9 cellular contexts compared by ENCODE assay signal in genomic region chr17:50943575-50943933, GRCh38.
A peak's percentile ranks its signal among the peaks of the same experiment; 100 is the strongest.
DNase-seq lines count a peak whose midpoint lies in the region; ATAC-seq, FAIRE-seq and TF ChIP-seq lines count a peak whose summit lies in the region.
"Had no signal": no experiment of that assay in that cellular context is flagged by ENCODE, and none has a peak within 500 bp of the region (broad histone marks: within the 10 kb centered on the region; RNA-seq: fewer than 3 reads in every experiment).

No MANE protein-coding gene starts in this region.

- H3K27ac ChIP-seq in Peyer's patch (peak overlapping the region; percentile 59 to 96 (median 90)), H1 (ENCODE audit: low read depth, low read length) (no peak overlapping the region), pancreas (peak overlapping the region; percentile 85 to 98 (median 95))

- TF ChIP-seq POLR2A in Peyer's patch (IDR thresholded peaks at IDR 0.05): peak in 1 of 2 donors; percentile 18
- TF ChIP-seq POLR2A in H1 (IDR thresholded peaks at IDR 0.05; ENCODE audit: control extremely low read depth in 1 of 2, low read depth in 2 of 2, low read length in 2 of 2): no peak

- H2BK15ac ChIP-seq in H1 (ENCODE audit: low read length): no peak overlapping the region

- ATAC-seq in pancreas (peak in 3 of 4 donors; percentile 3 to 10 (median 7)), HG03097 (IDR thresholded peaks at IDR 0.05; ENCODE audit: low FRiP score, unreplicated experiment) (no peak)

- TF ChIP-seq RAD21 in H1 (IDR thresholded peaks at IDR 0.05 in 1 of 2, conservative IDR thresholded peaks at IDR 0.05 in 1 of 2; ENCODE audit: low read depth in 2 of 2, low read length in 2 of 2): no peak

- no peaks in the 10 kb centered on the region for H3K79me2 ChIP-seq in H1 (ENCODE audit: control insufficient read depth in 1 of 2, insufficient read depth in 2 of 2, low read length in 2 of 2)

- intact Hi-C loops in Calu3 (cut with micrococcal nuclease; ENCODE audit: unreplicated experiment) (no loop called here), pancreas (cut with DNase I) (no loop called here)

- no peak overlapping the region for H3K23ac ChIP-seq in H1 (ENCODE audit: insufficient read length)

- H3K4me1 ChIP-seq in Peyer's patch (peaks cover 0 to 55% (median 5%) of the 10 kb centered on the region in 4 donors), H1 (replicated peaks in 1 of 4; ENCODE audit: control insufficient read depth in 3 of 4, insufficient read depth in 4 of 4, low read length in 3 of 4) (peaks cover 0 to 11% (median 9%) of the 10 kb centered on the region in 4 experiments; a peak in 5 of 7 replicates), pancreas (peaks cover 28 to 43% (median 36%) of the 10 kb centered on the region in 3 donors)

- CTCF ChIA-PET in Calu3 (lab: Charles Lee): interaction anchor here (1.1 to 1.5 kb wide), 3 partner anchors 25 to 50 kb away, joined by 3 to 5 read pairs (median 4); no protein-coding TSS in a partner anchor
- CTCF ChIA-PET in H1 (lab: Charles Lee; ENCODE audit: partially characterized antibody): interaction anchor here (1.7 to 21.7 kb wide), 2 partner anchors 9 to 91 kb away, joined by 4 to 735 read pairs; partner anchors contain the start of gene TOB1

- H3K14ac ChIP-seq in H1 (ENCODE audit: insufficient read length): no peak overlapping the region

- no TSS peak for BruUV-seq in Calu3 (replicated peaks; lab: Mats Ljungman, UMichigan)

- POLR2A ChIA-PET in H1 (lab: Charles Lee; ENCODE audit: partially characterized antibody): interaction anchor here (1.9 to 21.0 kb wide), 2 partner anchors 8 to 80 kb away, joined by 12 to 308 read pairs; partner anchors contain the start of gene TOB1

- FAIRE-seq in H1 (lab: Jason Lieb, UNC) (no peak), pancreas (lab: Jason Lieb, UNC) (no peak)
- FAIRE-seq: GM12878 had no signal

- H3K4me3 ChIP-seq in Peyer's patch: peak overlapping the region in 3 of 4 donors; percentile 45 to 59 (median 58)
- no peak overlapping the region; a peak in 1 of 8 replicates for H3K4me3 ChIP-seq in H1 (ENCODE audit: extremely low read depth in 1 of 4, insufficient read depth in 2 of 4, low read depth in 3 of 4, low read length in 4 of 4)
- peak overlapping the region in 3 of 4 donors; percentile 21 to 55 (median 39) for H3K4me3 ChIP-seq in pancreas

- H2AK5ac ChIP-seq in H1 (ENCODE audit: low read depth, low read length): no peak overlapping the region

- H3K27me3 ChIP-seq in Peyer's patch: no peaks in the 10 kb centered on the region
- H3K27me3 ChIP-seq in H1 (replicated peaks in 1 of 4; ENCODE audit: control insufficient read depth in 3 of 4, extremely low read depth in 1 of 4, insufficient read depth in 3 of 4, low read length in 3 of 4): peaks cover 0 to 6% (median 1%) of the 10 kb centered on the region in 4 experiments; a peak in 2 of 7 replicates
- no peaks in the 10 kb centered on the region for H3K27me3 ChIP-seq in pancreas

- no peak overlapping the region for H3K9ac ChIP-seq in H1 (replicated peaks in 1 of 4; ENCODE audit: extremely low read depth in 1 of 4, low read depth in 3 of 4, low read length in 3 of 4)

- H4K8ac ChIP-seq in H1 (ENCODE audit: extremely low read depth, insufficient read depth, low read length): no peak overlapping the region

- WGBS in H1 (ENCODE audit: extremely low coverage in 1 of 2, insufficient coverage in 1 of 2, insufficient read length in 1 of 2, insufficient replicate concordance in 2 of 2, low coverage in 1 of 2, low lambda C conversion rate in 2 of 2, missing lambda C conversion rate in 1 of 2), 2 experiments: 87% methylated on average over 8 of the region's 8 CpGs; no CpG with 5 or more reads in 1 of the 2 experiments
- WGBS in pancreas, 2 donors: 22 to 23% methylated on average over 8 of the region's 8 CpGs

- no peaks in the 10 kb centered on the region for H3K27me3 Mint-ChIP-seq in Calu3 (ENCODE audit: unreplicated experiment)

- TF ChIP-seq CTCF in Calu3 (IDR thresholded peaks at IDR 0.05; ENCODE audit: unreplicated experiment) (no peak), Peyer's patch (IDR thresholded peaks at IDR 0.05) (no peak), H1 (IDR thresholded peaks at IDR 0.05; ENCODE audit: control extremely low read depth in 1 of 3, insufficient read depth in 1 of 3, low read depth in 1 of 3, low read length in 3 of 3) (no peak), pancreas (IDR thresholded peaks at IDR 0.05) (no peak)

- H4K91ac ChIP-seq in H1 (replicated peaks; ENCODE audit: insufficient read length, low read length): no peak overlapping the region

- DNase-seq in Calu3 (no peak), Peyer's patch (peak in 2 of 3 donors; percentile 46 to 60), H1 (ENCODE audit: low read depth in 1 of 2, low spot score in 2 of 2) (no peak), pancreas (peak in 5 of 6 donors; percentile 21 to 63 (median 40)), midbrain (lab: John Stamatoyannopoulos, UW) (no peak), HCEC 1CT (no peak), cortex of kidney (lab: John Stamatoyannopoulos, UW) (no peak)

- H2BK120ac ChIP-seq in H1 (replicated peaks; ENCODE audit: low read depth, low read length): no peak overlapping the region

- H3K79me1 ChIP-seq in H1 (ENCODE audit: low read depth, low read length): no peaks in the 10 kb centered on the region

- H3K36me3 ChIP-seq in Peyer's patch (no peaks in the 10 kb centered on the region), H1 (ENCODE audit: control insufficient read depth in 2 of 4, insufficient read depth in 4 of 4, low read length in 3 of 4) (no peaks in the 10 kb centered on the region), pancreas (no peaks in the 10 kb centered on the region)

- no peak overlapping the region for H2BK20ac ChIP-seq in H1 (ENCODE audit: low read length)

- H2BK5ac ChIP-seq in H1 (ENCODE audit: low read depth, low read length): no peak overlapping the region

- no peaks in the 10 kb centered on the region for H4K20me1 ChIP-seq in H1 (replicated peaks in 1 of 2; ENCODE audit: control insufficient read depth in 1 of 2, insufficient read depth in 2 of 2, low read length in 2 of 2)

- peaks cover 48% of the 10 kb centered on the region for H3K4me1 Mint-ChIP-seq in Calu3 (ENCODE audit: low read depth, unreplicated experiment)

- H3K27ac Mint-ChIP-seq in Calu3 (ENCODE audit: unreplicated experiment): no peak overlapping the region

- 0 out of 4 replicates have a peak overlapping the region, but pooled peaks of 1 of the 2 experiments have one; percentile 37 for H3K4me2 ChIP-seq in H1 (ENCODE audit: insufficient read depth in 1 of 2, low read depth in 2 of 2, low read length in 2 of 2)

- TF ChIP-seq EP300 in H1 (IDR thresholded peaks at IDR 0.05; ENCODE audit: borderline replicate concordance in 1 of 2, low read depth in 2 of 2, low read length in 2 of 2): no peak

- peak overlapping the region; percentile 68 for H3K4me3 Mint-ChIP-seq in Calu3 (ENCODE audit: low read depth, unreplicated experiment)

- peaks cover 18% of the 10 kb centered on the region for H3K36me3 Mint-ChIP-seq in Calu3 (ENCODE audit: insufficient read depth, unreplicated experiment)

- H2BK12ac ChIP-seq in H1 (ENCODE audit: low read depth, low read length): no peak overlapping the region; the same call in 1 of the 2 replicates

- H3K18ac ChIP-seq in H1 (ENCODE audit: extremely low read depth, low read length): no peak overlapping the region

- no peak overlapping the region for H2AFZ ChIP-seq in H1 (ENCODE audit: low read length)

- H3K9me3 ChIP-seq in Peyer's patch (no peaks in the 10 kb centered on the region), H1 (ENCODE audit: insufficient read depth in 2 of 2, low read depth in 1 of 2, low read length in 1 of 2) (no peaks in the 10 kb centered on the region), pancreas (no peaks in the 10 kb centered on the region)

- peak overlapping the region; percentile 6 for H3K4ac ChIP-seq in H1 (replicated peaks; ENCODE audit: insufficient read length, low read depth, low read length)

- no peak overlapping the region for H4K5ac ChIP-seq in H1 (ENCODE audit: insufficient read length, low read depth, low read length)

- no peak overlapping the region for H3K56ac ChIP-seq in H1 (replicated peaks; ENCODE audit: insufficient read length, low read depth, low read length)

- H3K23me2 ChIP-seq in H1 (ENCODE audit: low read depth, low read length): peaks cover 4% of the 10 kb centered on the region; the same call in 1 of the 2 replicates

- H3K9me3 Mint-ChIP-seq in Calu3 (ENCODE audit: low read depth, unreplicated experiment): no peaks in the 10 kb centered on the region

TF ChIP-seq in H1, 55 proteins besides CTCF, POLR2A, EP300 and RAD21:
- TF ChIP-seq TAF1 (IDR thresholded peaks at IDR 0.05; ENCODE audit: low read depth, low read length) (no peak), NANOG (IDR thresholded peaks at IDR 0.05; ENCODE audit: insufficient read depth, low read depth, low read length, poor library complexity, severe bottlenecking) (no peak), YY1 (IDR thresholded peaks at IDR 0.05; ENCODE audit: low read depth, low read length) (no peak), ASH2L (IDR thresholded peaks at IDR 0.05; ENCODE audit: low read length) (no peak), MAFK (IDR thresholded peaks at IDR 0.05; ENCODE audit: low read depth, low read length) (no peak), HDAC2 (IDR thresholded peaks at IDR 0.05; ENCODE audit: borderline replicate concordance in 1 of 2, low read depth in 2 of 2, low read length in 2 of 2) (no peak)

Comparison
In these comparisons a context has a peak if more than half of its experiments do, and no peak if none do; other contexts are left out.
1. DNase-seq: peak in Peyer's patch (2 of 3) and pancreas (5 of 6); none in Calu3 (single experiment), H1 (0 of 2), midbrain (single experiment), HCEC 1CT (single experiment) and cortex of kidney (single experiment).
2. H3K4me3 ChIP-seq: peak in Peyer's patch (3 of 4) and pancreas (3 of 4); none in H1 (0 of 4).